Comparison of ENCODE assay signal across 20 cellular contexts in genomic region chr21:36237441-36237840, GRCh38.
A peak's percentile ranks its signal among the peaks of the same experiment; 100 is the strongest.
DNase-seq lines count a peak whose midpoint lies in the region; TF ChIP-seq lines count a peak whose summit lies in the region.
"Had no signal": no experiment of that assay in that cellular context is flagged by ENCODE, and none has a peak within 500 bp of the region (broad histone marks: within the 10 kb centered on the region; RNA-seq: fewer than 3 reads in every experiment).

No MANE protein-coding gene starts in this region.

- no peak overlapping the region for H3T11ph ChIP-seq in H9 (ENCODE audit: low read length)

- H3K79me2 ChIP-seq in H9 (ENCODE audit: insufficient read depth, low read length) = no peaks in the 10 kb centered on the region
- no peaks in the 10 kb centered on the region for H3K79me2 ChIP-seq in Karpas-422 (ENCODE audit: low read length)

- H3K23ac ChIP-seq in H9 (ENCODE audit: insufficient read length, low read depth, low read length) (no peak overlapping the region), neuronal stem cell (ENCODE audit: low read depth, low read length, poor library complexity) (peak overlapping the region; percentile 6)

- no peaks in the 10 kb centered on the region for H3K4me1 ChIP-seq in H9 (ENCODE audit: insufficient read depth, low read length)
- H3K4me1 ChIP-seq in Karpas-422 (ENCODE audit: low read length) = peaks cover 15% of the 10 kb centered on the region
- peaks cover 0 to 4% of the 10 kb centered on the region in 2 donors for H3K4me1 ChIP-seq in neuronal stem cell (ENCODE audit: control insufficient read depth in 2 of 2, insufficient read depth in 1 of 2, low read depth in 1 of 2, low read length in 2 of 2)
- H3K4me1 ChIP-seq in effector memory CD4-positive, alpha-beta T cell (ENCODE audit: control insufficient read depth, insufficient read depth, low read length, poor library complexity, severe bottlenecking) = peaks cover 3% of the 10 kb centered on the region

- H3K27ac Mint-ChIP-seq in H9 = no peak overlapping the region
- H3K27ac Mint-ChIP-seq: B cell; CD8-positive, alpha-beta T cell had no signal

- H3K18ac ChIP-seq in H9 (ENCODE audit: insufficient read length, low read depth, low read length) = no peak overlapping the region
- H3K18ac ChIP-seq in neuronal stem cell (ENCODE audit: low read length) = no peak overlapping the region

- H2AFZ ChIP-seq in H9 (ENCODE audit: low read length) = no peak overlapping the region
- H2AFZ ChIP-seq in Karpas-422 (ENCODE audit: low read length) = no peak overlapping the region
- H2AFZ ChIP-seq in neuronal stem cell (ENCODE audit: low read length) = no peak overlapping the region

- H3K36me3 ChIP-seq in Karpas-422 (ENCODE audit: insufficient read depth, low read length) (no peaks in the 10 kb centered on the region), neuronal stem cell (replicated peaks in 1 of 2; ENCODE audit: control insufficient read depth in 2 of 2, insufficient read depth in 2 of 2, low read length in 2 of 2) (peaks cover 1 to 44% of the 10 kb centered on the region in 2 donors)
- H3K36me3 ChIP-seq in effector memory CD4-positive, alpha-beta T cell (ENCODE audit: control insufficient read depth, insufficient read depth, low read length) = peaks cover 22% of the 10 kb centered on the region
- H3K36me3 ChIP-seq: MG63 had no signal

- H3K14ac ChIP-seq in H9 (ENCODE audit: insufficient read depth, low read length) (no peak overlapping the region), neuronal stem cell (ENCODE audit: low read length) (no peak overlapping the region)

- H3K27ac ChIP-seq in H9 (ENCODE audit: insufficient read length, low read depth, low read length) = no peak overlapping the region
- H3K27ac ChIP-seq in Karpas-422 (ENCODE audit: low read length) = no peak overlapping the region
- H3K27ac ChIP-seq in neuronal stem cell (replicated peaks; ENCODE audit: low read length) = no peak overlapping the region
- no peak overlapping the region for H3K27ac ChIP-seq in effector memory CD4-positive, alpha-beta T cell (ENCODE audit: insufficient read depth, low read length, poor library complexity, severe bottlenecking)
- H3K27ac ChIP-seq: C4-2B, SK-N-MC had no signal

- no peak overlapping the region for H2BK20ac ChIP-seq in H9 (ENCODE audit: low read depth, low read length, poor library complexity, severe bottlenecking)

- H4K8ac ChIP-seq in H9 (replicated peaks; ENCODE audit: insufficient read length, low read depth, low read length) (no peak overlapping the region), neuronal stem cell (ENCODE audit: low read depth, low read length) (no peak overlapping the region)

- H3K4ac ChIP-seq in H9 (ENCODE audit: low read depth, low read length) (no peak overlapping the region), neuronal stem cell (ENCODE audit: low read length) (no peak overlapping the region)

- H3K56ac ChIP-seq in H9 (ENCODE audit: insufficient read length, low read depth, low read length) = no peak overlapping the region

- no CpG with 5 or more reads among the region's 7 CpGs for WGBS in H9 (ENCODE audit: extremely low coverage, insufficient read length, low lambda C conversion rate)
- no CpG with 5 or more reads among the region's 7 CpGs for WGBS in neuronal stem cell (ENCODE audit: extremely low coverage in 2 of 2, insufficient read length in 2 of 2, insufficient replicate concordance in 1 of 2), 2 donors

- DNase-seq in H9 (no peak), Karpas-422 (peak; percentile 26), cerebellar cortex (ENCODE audit: low spot score) (peak; percentile 60), neuronal stem cell (ENCODE audit: low spot score) (no peak), OCI-M1 (lab: John Stamatoyannopoulos, UW) (no peak)
- DNase-seq in effector memory CD4-positive, alpha-beta T cell = no peak
- DNase-seq in activated naive CD4-positive, alpha-beta T cell (lab: John Stamatoyannopoulos, UW) = no peak
- DNase-seq: Caco-2; CD8-positive, alpha-beta T cell; DMS79 treated with DMSO at 0.1 percent for 48 hours; MG63; NCI-H1105 treated with DMSO at 0.1 percent for 48 hours; NCI-H146; NCI-H2029; NCI-H69; SIG-M5 had no signal

- no peak overlapping the region for H2BK15ac ChIP-seq in H9 (ENCODE audit: low read depth, low read length)
- no peak overlapping the region for H2BK15ac ChIP-seq in neuronal stem cell (ENCODE audit: low read length)

- no peak overlapping the region for H2BK12ac ChIP-seq in H9 (ENCODE audit: insufficient read length, low read depth, low read length)
- no peak overlapping the region for H2BK12ac ChIP-seq in neuronal stem cell (ENCODE audit: low read length)

- H4K20me1 ChIP-seq in H9 (ENCODE audit: control insufficient read depth, insufficient read depth, insufficient read length) (no peaks in the 10 kb centered on the region), Karpas-422 (ENCODE audit: insufficient read depth, low read depth, low read length) (no peaks in the 10 kb centered on the region)

- H2BK5ac ChIP-seq in H9 (ENCODE audit: insufficient read length, low read length) (no peak overlapping the region), neuronal stem cell (ENCODE audit: low read length) (no peak overlapping the region)

- H3K4me2 ChIP-seq in H9 (ENCODE audit: insufficient read depth, insufficient read length, low read length) (no peak overlapping the region), Karpas-422 (ENCODE audit: low read depth, low read length, poor library complexity, severe bottlenecking) (no peak overlapping the region), neuronal stem cell (ENCODE audit: insufficient read depth, low read length, poor library complexity, severe bottlenecking) (no peak overlapping the region)

- H3K9ac ChIP-seq in H9 (ENCODE audit: extremely low read depth, insufficient read length, low read length) (no peak overlapping the region), Karpas-422 (ENCODE audit: low read length) (no peak overlapping the region), neuronal stem cell (ENCODE audit: low read depth, low read length, poor library complexity) (no peak overlapping the region)

- H3K27me3 Mint-ChIP-seq in H9 (ENCODE audit: low read depth) = no peaks in the 10 kb centered on the region
- H3K27me3 Mint-ChIP-seq: B cell had no signal

- H4K91ac ChIP-seq in H9 (ENCODE audit: insufficient read length, low read depth, low read length) (peak overlapping the region; percentile 19), neuronal stem cell (ENCODE audit: low read depth, low read length, poor library complexity) (no peak overlapping the region)

- no peak for TF ChIP-seq CTCF in H9 (conservative IDR thresholded peaks at IDR 0.05)

- H3K4me3 Mint-ChIP-seq in H9 = no peak overlapping the region
- H3K4me3 Mint-ChIP-seq: B cell; CD8-positive, alpha-beta T cell had no signal

- H2BK120ac ChIP-seq in H9 (ENCODE audit: low read depth, low read length, poor library complexity, severe bottlenecking) (no peak overlapping the region), neuronal stem cell (ENCODE audit: low read depth, low read length) (no peak overlapping the region)

- no peaks in the 10 kb centered on the region for H3K27me3 ChIP-seq in H9 (ENCODE audit: insufficient read depth, low read length)
- no peaks in the 10 kb centered on the region for H3K27me3 ChIP-seq in Karpas-422 (ENCODE audit: low read length)
- no peaks in the 10 kb centered on the region for H3K27me3 ChIP-seq in neuronal stem cell (ENCODE audit: control insufficient read depth in 3 of 3, insufficient read depth in 3 of 3, low read depth in 1 of 3, low read length in 3 of 3)
- H3K27me3 ChIP-seq in effector memory CD4-positive, alpha-beta T cell (replicated peaks; ENCODE audit: control insufficient read depth, insufficient read depth, low read length, poor library complexity, severe bottlenecking) = no peaks in the 10 kb centered on the region
- H3K27me3 ChIP-seq: MG63 had no signal

- H3K9me2 ChIP-seq in Karpas-422 (replicated peaks; ENCODE audit: insufficient read depth, low read length) = no peaks in the 10 kb centered on the region

- H3K4me3 ChIP-seq in Karpas-422 (ENCODE audit: low read length) = no peak overlapping the region
- no peak overlapping the region for H3K4me3 ChIP-seq in neuronal stem cell (ENCODE audit: low read length in 2 of 2)
- H3K4me3 ChIP-seq in effector memory CD4-positive, alpha-beta T cell (ENCODE audit: insufficient read depth, low read depth, low read length, poor library complexity, severe bottlenecking) = no peak overlapping the region
- H3K4me3 ChIP-seq: K562, MG63, SK-N-MC had no signal

- H3K79me1 ChIP-seq in H9 (ENCODE audit: insufficient read depth, low read depth, low read length, poor library complexity, severe bottlenecking) (no peaks in the 10 kb centered on the region), neuronal stem cell (ENCODE audit: low read depth, low read length) (no peaks in the 10 kb centered on the region)

- H3K23me2 ChIP-seq in H9 (ENCODE audit: insufficient read length, low read depth, low read length, poor library complexity, severe bottlenecking) = no peaks in the 10 kb centered on the region

- no peaks in the 10 kb centered on the region; a peak in 1 of 5 replicates for H3K9me3 Mint-ChIP-seq in H9
- H3K9me3 Mint-ChIP-seq: CD8-positive, alpha-beta T cell had no signal

- H3K36me3 Mint-ChIP-seq in H9 (ENCODE audit: insufficient read depth in 1 of 3, low read depth in 3 of 3) = no peaks in the 10 kb centered on the region; a peak in 1 of 7 replicates

- no peaks in the 10 kb centered on the region for H3K9me3 ChIP-seq in H9 (ENCODE audit: control insufficient read depth, low read depth, low read length)
- H3K9me3 ChIP-seq in Karpas-422 (ENCODE audit: low read length) = no peaks in the 10 kb centered on the region
- H3K9me3 ChIP-seq in neuronal stem cell (replicated peaks in 1 of 2; ENCODE audit: control insufficient read depth in 2 of 2, insufficient read depth in 1 of 2, low read depth in 1 of 2, low read length in 2 of 2) = no peaks in the 10 kb centered on the region
- H3K9me3 ChIP-seq in effector memory CD4-positive, alpha-beta T cell (ENCODE audit: control insufficient read depth, low read length) = no peaks in the 10 kb centered on the region
- H3K9me3 ChIP-seq: MG63 had no signal

- no peak overlapping the region for H4K5ac ChIP-seq in H9 (ENCODE audit: insufficient read length, low read depth, low read length)

- no peak overlapping the region for H2AK5ac ChIP-seq in H9 (ENCODE audit: insufficient read length, low read length)
- peak overlapping the region; percentile 66 for H2AK5ac ChIP-seq in neuronal stem cell (ENCODE audit: low read depth, low read length)

- H3K4me1 Mint-ChIP-seq in H9 = peaks cover 4 to 8% of the 10 kb centered on the region in 2 experiments; a peak in 2 of 4 replicates

Comparison
In these comparisons a context has a peak if more than half of its experiments do, and no peak if none do; other contexts are left out.
1. DNase-seq: peak in Karpas-422 (single experiment) and cerebellar cortex (single experiment); none in H9 (single experiment), neuronal stem cell (single experiment), OCI-M1 (single experiment), effector memory CD4-positive, alpha-beta T cell (0 of 3) and activated naive CD4-positive, alpha-beta T cell (0 of 4).